In genomic region chr9:133995012-133995896, GRCh38 we compare ENCODE assay signal across 2 cellular contexts.
TF ChIP-seq lines count a peak whose summit lies in the region.

No MANE protein-coding gene starts in this region.

TF ChIP-seq in IMR-90, 13 proteins besides CTCF, POLR2A, EP300 and RAD21:
- TF ChIP-seq MAFK (IDR thresholded peaks at IDR 0.05; ENCODE audit: low read depth, low read length) (no peak), RCOR1 (IDR thresholded peaks at IDR 0.05; ENCODE audit: insufficient replicate concordance, low read length) (no peak), SMC3 (IDR thresholded peaks at IDR 0.05; ENCODE audit: low read depth, low read length) (no peak; the same call in 1 of the 2 replicates), NFE2L2 (IDR thresholded peaks at IDR 0.05; ENCODE audit: low read depth, low read length) (no peak), MXI1 (IDR thresholded peaks at IDR 0.05; ENCODE audit: borderline replicate concordance, low read depth, low read length) (no peak), CHD1 (IDR thresholded peaks at IDR 0.05; ENCODE audit: low read depth, low read length) (no peak), RFX5 (IDR thresholded peaks at IDR 0.05; ENCODE audit: low read depth, low read length) (no peak), ELK1 (IDR thresholded peaks at IDR 0.05; ENCODE audit: borderline replicate concordance, low read depth, low read length) (no peak), CEBPB (IDR thresholded peaks at IDR 0.05; ENCODE audit: low read depth, low read length) (no peak), BHLHE40 (IDR thresholded peaks at IDR 0.05; ENCODE audit: low read depth, low read length) (no peak), USF2 (IDR thresholded peaks at IDR 0.05; ENCODE audit: low read depth, low read length) (no peak), FOS (IDR thresholded peaks at IDR 0.05; ENCODE audit: low read depth, low read length) (no peak), MAZ (IDR thresholded peaks at IDR 0.05; ENCODE audit: borderline replicate concordance, low read depth, low read length) (no peak)

TF ChIP-seq in K562, 482 proteins besides CTCF, POLR2A, EP300 and RAD21:
- TF ChIP-seq NFIC (IDR thresholded peaks at IDR 0.05) (peak; percentile 36; the same call in 1 of the 2 replicates), ZNF212 (CRISPR knock-in tag; IDR thresholded peaks at IDR 0.05) (no peak)
TF ChIP-seq in K562: peak in this region for 1.
